In genomic region chr7:133780912-133781311, GRCh38 we compare ENCODE assay signal across 25 cellular contexts.
"Had no signal": no experiment of that assay in that cellular context is flagged by ENCODE, and none has a peak within 500 bp of the region (broad histone marks: within the 10 kb centered on the region; RNA-seq: fewer than 3 reads in every experiment).

No MANE protein-coding gene starts in this region.

- DNase-seq: dermis blood vessel endothelial cell; dorsolateral prefrontal cortex; effector CD4-positive, alpha-beta T cell; effector memory CD4-positive, alpha-beta T cell; foreskin fibroblast; foreskin melanocyte; gastrocnemius medialis; glutamatergic neuron; head of caudate nucleus; heart right ventricle; hippocampal formation; left cardiac atrium; left lung; left ventricle myocardium superior; mammary epithelial cell; mesendoderm; midbrain; naive thymus-derived CD4-positive, alpha-beta T cell had no signal

- H3K27me3 ChIP-seq: dorsolateral prefrontal cortex, esophagus muscularis mucosa, gastrocnemius medialis, heart right ventricle, left lung had no signal

- H3K36me3 ChIP-seq: esophagus muscularis mucosa, gastrocnemius medialis, heart right ventricle, left lung had no signal

- H3K4me3 ChIP-seq: coronary artery, dorsolateral prefrontal cortex, esophagus muscularis mucosa, gastrocnemius medialis, heart right ventricle, left lung, lung had no signal

- H3K27ac ChIP-seq: coronary artery, dorsolateral prefrontal cortex, esophagus muscularis mucosa, gastrocnemius medialis, heart right ventricle, left lung had no signal

- H3K9me3 ChIP-seq: esophagus muscularis mucosa, gastrocnemius medialis, heart right ventricle had no signal

- H3K4me1 ChIP-seq: esophagus muscularis mucosa, gastrocnemius medialis, heart right ventricle, left lung had no signal

- FAIRE-seq: colon, endothelial cell of umbilical vein, islet of Langerhans, keratinocyte had no signal

- ATAC-seq: gastrocnemius medialis; heart right ventricle; left cardiac atrium; left lung; left ventricle myocardium superior; naive thymus-derived CD4-positive, alpha-beta T cell had no signal
